ENCODE assay signal across 10 cellular contexts in the genomic region with DNA sequence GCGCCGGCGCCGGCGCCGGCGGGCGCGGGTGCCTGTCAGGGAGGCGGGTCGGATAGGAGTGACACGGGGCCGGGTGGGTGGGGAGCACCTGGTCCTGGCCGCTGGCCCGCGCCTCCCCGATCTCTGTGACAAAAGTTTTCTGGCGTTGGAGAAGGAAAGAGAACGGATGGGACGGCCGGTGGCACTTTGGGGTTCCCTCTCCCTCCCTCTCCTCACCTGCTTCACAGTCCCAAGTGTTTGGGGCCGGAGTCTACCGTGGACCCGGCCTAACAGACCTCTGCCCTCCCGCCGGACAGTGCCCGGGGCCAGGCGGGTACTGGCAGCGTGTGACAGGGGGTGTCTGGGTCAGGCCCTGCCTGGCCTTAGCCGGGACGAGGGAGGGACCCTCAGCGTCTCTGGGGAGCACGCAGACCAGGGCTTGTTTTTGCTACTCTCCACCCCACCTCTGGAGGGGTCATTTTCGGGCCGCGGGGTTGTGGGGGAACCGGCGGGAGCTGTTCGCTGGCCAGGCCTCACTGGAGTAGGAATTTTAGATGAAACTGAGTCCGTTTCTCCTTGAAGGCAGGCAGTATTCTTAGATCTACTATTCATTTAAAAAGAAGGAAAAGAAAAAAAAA. TPM values are rescaled to one million over a fixed set of nuclear protein-coding genes. Genes with fewer than 3 reads are reported as not detected.
DNase-seq lines count a peak whose midpoint lies in the region; ATAC-seq and TF ChIP-seq lines count a peak whose summit lies in the region.
"Had no signal": no experiment of that assay in that cellular context is flagged by ENCODE, and none has a peak within 500 bp of the region (broad histone marks: within the 10 kb centered on the region; RNA-seq: fewer than 3 reads in every experiment).

No MANE protein-coding gene starts in this region.

- POLR2A ChIA-PET in WTC11 (lab: Charles Lee) = interaction anchor here (0.6 kb wide), 1 partner anchor 29 kb away, joined by 3 read pairs; no protein-coding TSS in a partner anchor

- in situ Hi-C loops in GM13977 (cut with MboI; ENCODE audit: low pct_unique_long_range_greater_than_20kb, low sequenced_read_pairs, unreplicated experiment) = no loop called here

- TF ChIP-seq CTCF in GM13977 (IDR thresholded peaks at IDR 0.05; ENCODE audit: extremely low read depth, insufficient read depth, missing control alignments) (no peak), WTC11 (IDR thresholded peaks at IDR 0.05) (no peak)

- H3K27ac Mint-ChIP-seq in WTC11 = no peak overlapping the region

- ATAC-seq in WTC11 = no peak

- DNase-seq in GM13977 (ENCODE audit: low spot score) = peak; percentile 39
- DNase-seq in WTC11 (ENCODE audit: low spot score) = peak; percentile 41
- DNase-seq in skeletal muscle cell (ENCODE audit: low read depth) = no peak
- no peak for DNase-seq in superior temporal gyrus (ENCODE audit: extremely low spot score)
- DNase-seq in NCI-H526 treated with DMSO at 0.1 percent for 48 hours (lab: John Stamatoyannopoulos, UW) = no peak
- DNase-seq in NCI-H2171 (lab: John Stamatoyannopoulos, UW) = no peak
- no peak for DNase-seq in stimulated activated CD4-positive, alpha-beta T cell treated with anti-CD3 and anti-CD28 coated beads, Interleukin-15, amount 100 ng/mL, for 24 hours
- DNase-seq: NCI-H146, occipital lobe had no signal

- H3K4me3 ChIP-seq in iPS-11a (ENCODE audit: low read depth, low read length) (peak overlapping the region; percentile 36), skeletal muscle cell (ENCODE audit: low read depth, low read length) (peak overlapping the region; percentile 42)

- CTCF ChIA-PET in WTC11 (lab: Charles Lee) = interaction anchor here (1.3 kb wide), 1 partner anchor 9 kb away, joined by 4 read pairs; no protein-coding TSS in a partner anchor

- peaks cover 63% of the 10 kb centered on the region for H3K4me1 Mint-ChIP-seq in WTC11

- H3K4me3 Mint-ChIP-seq in WTC11 = peak overlapping the region; percentile 72

- no peaks in the 10 kb centered on the region for H3K9me3 Mint-ChIP-seq in WTC11

- H3K36me3 Mint-ChIP-seq in WTC11 = no peaks in the 10 kb centered on the region

- peaks cover 98% of the 10 kb centered on the region for H3K27me3 Mint-ChIP-seq in WTC11 (ENCODE audit: low read depth)

TF ChIP-seq in WTC11, 78 proteins besides CTCF, POLR2A, EP300 and RAD21 (continues in another document):
- no peak for TF ChIP-seq ZNF219 (CRISPR knock-in tag; IDR thresholded peaks at IDR 0.05; ENCODE audit: borderline replicate concordance)
- TF ChIP-seq PRRX2 (CRISPR knock-in tag; IDR thresholded peaks at IDR 0.05) = no peak
- TF ChIP-seq, protein P1, sequence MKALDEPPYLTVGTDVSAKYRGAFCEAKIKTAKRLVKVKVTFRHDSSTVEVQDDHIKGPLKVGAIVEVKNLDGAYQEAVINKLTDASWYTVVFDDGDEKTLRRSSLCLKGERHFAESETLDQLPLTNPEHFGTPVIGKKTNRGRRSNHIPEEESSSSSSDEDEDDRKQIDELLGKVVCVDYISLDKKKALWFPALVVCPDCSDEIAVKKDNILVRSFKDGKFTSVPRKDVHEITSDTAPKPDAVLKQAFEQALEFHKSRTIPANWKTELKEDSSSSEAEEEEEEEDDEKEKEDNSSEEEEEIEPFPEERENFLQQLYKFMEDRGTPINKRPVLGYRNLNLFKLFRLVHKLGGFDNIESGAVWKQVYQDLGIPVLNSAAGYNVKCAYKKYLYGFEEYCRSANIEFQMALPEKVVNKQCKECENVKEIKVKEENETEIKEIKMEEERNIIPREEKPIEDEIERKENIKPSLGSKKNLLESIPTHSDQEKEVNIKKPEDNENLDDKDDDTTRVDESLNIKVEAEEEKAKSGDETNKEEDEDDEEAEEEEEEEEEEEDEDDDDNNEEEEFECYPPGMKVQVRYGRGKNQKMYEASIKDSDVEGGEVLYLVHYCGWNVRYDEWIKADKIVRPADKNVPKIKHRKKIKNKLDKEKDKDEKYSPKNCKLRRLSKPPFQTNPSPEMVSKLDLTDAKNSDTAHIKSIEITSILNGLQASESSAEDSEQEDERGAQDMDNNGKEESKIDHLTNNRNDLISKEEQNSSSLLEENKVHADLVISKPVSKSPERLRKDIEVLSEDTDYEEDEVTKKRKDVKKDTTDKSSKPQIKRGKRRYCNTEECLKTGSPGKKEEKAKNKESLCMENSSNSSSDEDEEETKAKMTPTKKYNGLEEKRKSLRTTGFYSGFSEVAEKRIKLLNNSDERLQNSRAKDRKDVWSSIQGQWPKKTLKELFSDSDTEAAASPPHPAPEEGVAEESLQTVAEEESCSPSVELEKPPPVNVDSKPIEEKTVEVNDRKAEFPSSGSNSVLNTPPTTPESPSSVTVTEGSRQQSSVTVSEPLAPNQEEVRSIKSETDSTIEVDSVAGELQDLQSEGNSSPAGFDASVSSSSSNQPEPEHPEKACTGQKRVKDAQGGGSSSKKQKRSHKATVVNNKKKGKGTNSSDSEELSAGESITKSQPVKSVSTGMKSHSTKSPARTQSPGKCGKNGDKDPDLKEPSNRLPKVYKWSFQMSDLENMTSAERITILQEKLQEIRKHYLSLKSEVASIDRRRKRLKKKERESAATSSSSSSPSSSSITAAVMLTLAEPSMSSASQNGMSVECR (CRISPR knock-in tag; IDR thresholded peaks at IDR 0.05; ENCODE audit: borderline replicate concordance) = no peak
- TF ChIP-seq, protein P2, sequence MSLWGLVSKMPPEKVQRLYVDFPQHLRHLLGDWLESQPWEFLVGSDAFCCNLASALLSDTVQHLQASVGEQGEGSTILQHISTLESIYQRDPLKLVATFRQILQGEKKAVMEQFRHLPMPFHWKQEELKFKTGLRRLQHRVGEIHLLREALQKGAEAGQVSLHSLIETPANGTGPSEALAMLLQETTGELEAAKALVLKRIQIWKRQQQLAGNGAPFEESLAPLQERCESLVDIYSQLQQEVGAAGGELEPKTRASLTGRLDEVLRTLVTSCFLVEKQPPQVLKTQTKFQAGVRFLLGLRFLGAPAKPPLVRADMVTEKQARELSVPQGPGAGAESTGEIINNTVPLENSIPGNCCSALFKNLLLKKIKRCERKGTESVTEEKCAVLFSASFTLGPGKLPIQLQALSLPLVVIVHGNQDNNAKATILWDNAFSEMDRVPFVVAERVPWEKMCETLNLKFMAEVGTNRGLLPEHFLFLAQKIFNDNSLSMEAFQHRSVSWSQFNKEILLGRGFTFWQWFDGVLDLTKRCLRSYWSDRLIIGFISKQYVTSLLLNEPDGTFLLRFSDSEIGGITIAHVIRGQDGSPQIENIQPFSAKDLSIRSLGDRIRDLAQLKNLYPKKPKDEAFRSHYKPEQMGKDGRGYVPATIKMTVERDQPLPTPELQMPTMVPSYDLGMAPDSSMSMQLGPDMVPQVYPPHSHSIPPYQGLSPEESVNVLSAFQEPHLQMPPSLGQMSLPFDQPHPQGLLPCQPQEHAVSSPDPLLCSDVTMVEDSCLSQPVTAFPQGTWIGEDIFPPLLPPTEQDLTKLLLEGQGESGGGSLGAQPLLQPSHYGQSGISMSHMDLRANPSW (CRISPR knock-in tag; conservative IDR thresholded peaks at IDR 0.05; ENCODE audit: low read depth) = no peak
- TF ChIP-seq, protein P3, sequence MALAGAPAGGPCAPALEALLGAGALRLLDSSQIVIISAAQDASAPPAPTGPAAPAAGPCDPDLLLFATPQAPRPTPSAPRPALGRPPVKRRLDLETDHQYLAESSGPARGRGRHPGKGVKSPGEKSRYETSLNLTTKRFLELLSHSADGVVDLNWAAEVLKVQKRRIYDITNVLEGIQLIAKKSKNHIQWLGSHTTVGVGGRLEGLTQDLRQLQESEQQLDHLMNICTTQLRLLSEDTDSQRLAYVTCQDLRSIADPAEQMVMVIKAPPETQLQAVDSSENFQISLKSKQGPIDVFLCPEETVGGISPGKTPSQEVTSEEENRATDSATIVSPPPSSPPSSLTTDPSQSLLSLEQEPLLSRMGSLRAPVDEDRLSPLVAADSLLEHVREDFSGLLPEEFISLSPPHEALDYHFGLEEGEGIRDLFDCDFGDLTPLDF (CRISPR knock-in tag; IDR thresholded peaks at IDR 0.05) = no peak
- TF ChIP-seq, protein P4, sequence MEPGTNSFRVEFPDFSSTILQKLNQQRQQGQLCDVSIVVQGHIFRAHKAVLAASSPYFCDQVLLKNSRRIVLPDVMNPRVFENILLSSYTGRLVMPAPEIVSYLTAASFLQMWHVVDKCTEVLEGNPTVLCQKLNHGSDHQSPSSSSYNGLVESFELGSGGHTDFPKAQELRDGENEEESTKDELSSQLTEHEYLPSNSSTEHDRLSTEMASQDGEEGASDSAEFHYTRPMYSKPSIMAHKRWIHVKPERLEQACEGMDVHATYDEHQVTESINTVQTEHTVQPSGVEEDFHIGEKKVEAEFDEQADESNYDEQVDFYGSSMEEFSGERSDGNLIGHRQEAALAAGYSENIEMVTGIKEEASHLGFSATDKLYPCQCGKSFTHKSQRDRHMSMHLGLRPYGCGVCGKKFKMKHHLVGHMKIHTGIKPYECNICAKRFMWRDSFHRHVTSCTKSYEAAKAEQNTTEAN (CRISPR knock-in tag; IDR thresholded peaks at IDR 0.05) = no peak
- TF ChIP-seq ZNF396 (CRISPR knock-in tag; IDR thresholded peaks at IDR 0.05; ENCODE audit: borderline replicate concordance) = no peak
- no peak for TF ChIP-seq ATF1 (CRISPR knock-in tag; IDR thresholded peaks at IDR 0.05)
- TF ChIP-seq FOXJ3 (CRISPR knock-in tag; IDR thresholded peaks at IDR 0.05; ENCODE audit: borderline replicate concordance) = no peak
- no peak for TF ChIP-seq OVOL2 (CRISPR knock-in tag; IDR thresholded peaks at IDR 0.05; ENCODE audit: borderline replicate concordance)
- no peak for TF ChIP-seq HMGA2 (CRISPR knock-in tag; IDR thresholded peaks at IDR 0.05)

RNA-seq across cellular contexts. Expression of a gene that starts 1.7 kb away (rescaled TPM):
- total RNA-seq in WTC11 (2021) = 0.27 to 0.37 TPM (median 0.28 TPM) in 3 replicates

RNA-seq across cellular contexts. Expression of a gene that starts 54.2 kb away (rescaled TPM):
- total RNA-seq in WTC11 (2021) = 12.4 to 16.0 TPM (median 15.7 TPM) in 3 replicates

Comparison
In these comparisons a context has a peak if more than half of its experiments do, and no peak if none do; other contexts are left out.
1. DNase-seq: peak in GM13977 (single experiment) and WTC11 (single experiment); none in skeletal muscle cell (single experiment), superior temporal gyrus (single experiment), NCI-H526 treated with DMSO at 0.1 percent for 48 hours (single experiment), NCI-H2171 (single experiment) and stimulated activated CD4-positive, alpha-beta T cell treated with anti-CD3 and anti-CD28 coated beads, Interleukin-15, amount 100 ng/mL, for 24 hours (single experiment).